In the genomic region with DNA sequence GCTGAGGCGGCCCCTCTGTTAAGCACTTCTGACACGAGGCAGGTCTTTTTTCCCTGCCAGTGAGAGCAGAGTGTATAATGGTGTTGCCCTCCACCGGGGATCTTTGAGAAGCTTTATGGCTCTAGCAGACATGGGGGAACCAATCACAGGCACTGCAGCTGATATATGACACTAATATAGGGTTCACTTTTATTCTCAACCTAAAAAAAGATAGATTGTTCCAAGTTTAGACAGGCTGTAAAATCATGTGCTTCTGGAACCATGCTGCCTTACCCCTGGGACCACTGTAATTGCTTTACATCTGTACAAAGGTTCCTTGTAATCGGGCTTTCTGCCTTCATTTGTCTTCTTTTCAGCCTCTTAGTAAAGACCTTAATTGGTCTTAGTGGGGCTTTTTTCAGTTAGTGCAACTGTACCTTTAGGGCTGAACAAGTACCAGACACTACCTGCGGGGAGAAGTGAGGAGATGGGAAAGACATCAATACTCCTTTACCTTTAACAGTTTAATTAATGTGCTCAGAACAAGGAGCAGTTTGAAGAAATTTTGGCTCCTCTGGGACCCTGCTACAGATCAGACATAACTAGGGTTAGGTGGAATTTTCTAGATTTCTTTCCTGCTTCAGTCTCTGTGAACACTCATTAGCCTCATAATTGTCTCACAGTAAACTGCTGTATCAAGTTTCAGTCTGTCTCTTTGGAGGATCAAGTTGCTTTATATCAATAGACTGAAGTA, we compare ENCODE assay signal across 20 cellular contexts.
A peak's percentile ranks its signal among the peaks of the same experiment; 100 is the strongest.
DNase-seq lines count a peak whose midpoint lies in the region; ATAC-seq and TF ChIP-seq lines count a peak whose summit lies in the region.
"Had no signal": no experiment of that assay in that cellular context is flagged by ENCODE, and none has a peak within 500 bp of the region (broad histone marks: within the 10 kb centered on the region; RNA-seq: fewer than 3 reads in every experiment).

No MANE protein-coding gene starts in this region.

- H3K9me3 ChIP-seq in BLaER1: 0 out of 2 replicates have a peak, but pooled peaks cover 5% of the 10 kb centered on the region
- no peaks in the 10 kb centered on the region for H3K9me3 ChIP-seq in HEK293 (ENCODE audit: control insufficient read depth, insufficient read depth, low read depth, low read length)
- H3K9me3 ChIP-seq in aorta (ENCODE audit: control insufficient read depth, low read length): no peaks in the 10 kb centered on the region
- H3K9me3 ChIP-seq: left ventricle myocardium inferior had no signal

- H3K4me1 Mint-ChIP-seq in effector memory CD8-positive, alpha-beta T cell (ENCODE audit: low read depth in 2 of 2): peaks cover 14% of the 10 kb centered on the region in 2 donors

- H3K36me3 ChIP-seq in BLaER1 (peaks cover 11% of the 10 kb centered on the region; the same call in 1 of the 2 replicates), HEK293 (ENCODE audit: control insufficient read depth in 2 of 2, insufficient read depth in 1 of 2, low read length in 2 of 2) (no peaks in the 10 kb centered on the region), aorta (ENCODE audit: control insufficient read depth in 1 of 2, insufficient read depth in 2 of 2, low read length in 1 of 2) (no peaks in the 10 kb centered on the region)
- H3K36me3 ChIP-seq: left ventricle myocardium inferior had no signal

- 86 to 95% methylated on average over 5 of the region's 5 CpGs for WGBS in aorta, 2 donors

- H3K4me3 Mint-ChIP-seq in effector memory CD8-positive, alpha-beta T cell: peak overlapping the region in 1 of 2 donors; percentile 35
- H3K4me3 Mint-ChIP-seq: activated naive CD8-positive, alpha-beta T cell treated with anti-CD3 and anti-CD28 coated beads, Interleukin-2, amount 10 ng/mL, durations not matched to agents 7 days and 5 days had no signal

- TF ChIP-seq CTCF in HEK293 (tag by site-specific recombination; IDR thresholded peaks at IDR 0.05) (no peak), GM20000 (IDR thresholded peaks at IDR 0.05; ENCODE audit: extremely low read depth, missing control alignments) (no peak)

- H3K27me3 Mint-ChIP-seq in effector memory CD8-positive, alpha-beta T cell: no peaks in the 10 kb centered on the region
- H3K27me3 Mint-ChIP-seq: activated naive CD8-positive, alpha-beta T cell treated with anti-CD3 and anti-CD28 coated beads, Interleukin-2, amount 10 ng/mL, durations not matched to agents 7 days and 5 days had no signal

- H3K4me3 ChIP-seq in BLaER1: peak overlapping the region; percentile 50
- no peak overlapping the region for H3K4me3 ChIP-seq in HEK293 (ENCODE audit: low read depth, low read length)
- no peak overlapping the region for H3K4me3 ChIP-seq in aorta (ENCODE audit: low read length in 2 of 2)
- H3K4me3 ChIP-seq: left ventricle myocardium inferior, SK-N-MC had no signal

- H3K4me2 ChIP-seq in BLaER1: peak overlapping the region; percentile 81

- no peaks in the 10 kb centered on the region for H3K27me3 ChIP-seq in BLaER1
- peaks cover 0 to 2% of the 10 kb centered on the region in 2 donors for H3K27me3 ChIP-seq in aorta (ENCODE audit: control insufficient read depth in 1 of 2, insufficient read depth in 2 of 2, low read length in 1 of 2)

- CTCF ChIA-PET in HEK293 (lab: Yijun Ruan, JAX): no interaction called here

- peak overlapping the region; percentile 67 for H3K27ac ChIP-seq in BLaER1
- H3K27ac ChIP-seq in HEK293 (ENCODE audit: extremely low read depth, low read depth, low read length): peak overlapping the region; percentile 89
- no peak overlapping the region for H3K27ac ChIP-seq in aorta (ENCODE audit: low read depth in 1 of 2, low read length in 2 of 2)
- H3K27ac ChIP-seq: epithelial cell of prostate, left ventricle myocardium inferior, SK-N-MC had no signal

- POLR2A ChIA-PET in HEK293 (lab: Yijun Ruan, JAX): no interaction called here

- ATAC-seq in effector memory CD8-positive, alpha-beta T cell (replicated peaks): no peak
- ATAC-seq in HG03280 (IDR thresholded peaks at IDR 0.05; ENCODE audit: unreplicated experiment) (no peak), aorta (ENCODE audit: low FRiP score) (no peak)
- ATAC-seq: right cardiac atrium had no signal

- H3K4me1 ChIP-seq in BLaER1 (peaks cover 56% of the 10 kb centered on the region), HEK293 (ENCODE audit: control insufficient read depth, insufficient read depth, low read length) (peaks cover 24% of the 10 kb centered on the region), aorta (ENCODE audit: control insufficient read depth in 1 of 2, insufficient read depth in 2 of 2, low read length in 2 of 2) (no peaks in the 10 kb centered on the region)

- peak overlapping the region; percentile 18 to 53 for H3K27ac Mint-ChIP-seq in effector memory CD8-positive, alpha-beta T cell

- intact Hi-C loops in aorta (cut with DNase I): no loop called here

- peaks cover 0 to 2% of the 10 kb centered on the region in 2 donors for H3K9me3 Mint-ChIP-seq in effector memory CD8-positive, alpha-beta T cell

- no peaks in the 10 kb centered on the region for H4K20me1 ChIP-seq in BLaER1

- no peaks in the 10 kb centered on the region for H3K36me3 Mint-ChIP-seq in effector memory CD8-positive, alpha-beta T cell (ENCODE audit: insufficient read depth)

- peak overlapping the region; percentile 56; the same call in 1 of the 2 replicates for H3K9ac ChIP-seq in BLaER1

- DNase-seq in NCI-H2227 treated with DMSO at 0.1 percent for 48 hours (lab: John Stamatoyannopoulos, UW): peak; percentile 75
- no peak for DNase-seq in effector memory CD8-positive, alpha-beta T cell
- DNase-seq in activated CD4-positive, alpha-beta T cell treated with anti-CD3 and anti-CD28 coated beads for 48 hours: no peak
- no peak for DNase-seq in aorta
- no peak for DNase-seq in GM20000 (ENCODE audit: low spot score)
- DNase-seq: activated CD8-positive, alpha-beta memory T cell treated with anti-CD3 and anti-CD28 coated beads, Interleukin-2, amount 50 U/mL, for 48 hours; activated naive CD8-positive, alpha-beta T cell treated with anti-CD3 and anti-CD28 coated beads, Interleukin-2, amount 10 ng/mL, durations not matched to agents 7 days and 5 days; cerebellar nuclear complex; GF-D8; H7; head of caudate nucleus; left ventricle myocardium inferior; right cardiac atrium; stimulated activated CD4-positive, alpha-beta T cell treated with anti-CD3 and anti-CD28 coated beads, Interleukin-4, amount 100 ng/mL, for 4 hours; stimulated activated naive CD4-positive, alpha-beta T cell treated with Interleukin-2 at 50 U/mL for 16 hours had no signal

TF ChIP-seq in HEK293, 187 proteins besides CTCF, POLR2A, EP300 and RAD21 (continues in another document):
- peak; percentile 98 for TF ChIP-seq ZBTB8A (tag by site-specific recombination; IDR thresholded peaks at IDR 0.05)
- peak; percentile 78 for TF ChIP-seq ZNF350 (tag by site-specific recombination; IDR thresholded peaks at IDR 0.05)
- peak; percentile 49 for TF ChIP-seq SP2 (tag by site-specific recombination; IDR thresholded peaks at IDR 0.05)
- TF ChIP-seq, protein P1, sequence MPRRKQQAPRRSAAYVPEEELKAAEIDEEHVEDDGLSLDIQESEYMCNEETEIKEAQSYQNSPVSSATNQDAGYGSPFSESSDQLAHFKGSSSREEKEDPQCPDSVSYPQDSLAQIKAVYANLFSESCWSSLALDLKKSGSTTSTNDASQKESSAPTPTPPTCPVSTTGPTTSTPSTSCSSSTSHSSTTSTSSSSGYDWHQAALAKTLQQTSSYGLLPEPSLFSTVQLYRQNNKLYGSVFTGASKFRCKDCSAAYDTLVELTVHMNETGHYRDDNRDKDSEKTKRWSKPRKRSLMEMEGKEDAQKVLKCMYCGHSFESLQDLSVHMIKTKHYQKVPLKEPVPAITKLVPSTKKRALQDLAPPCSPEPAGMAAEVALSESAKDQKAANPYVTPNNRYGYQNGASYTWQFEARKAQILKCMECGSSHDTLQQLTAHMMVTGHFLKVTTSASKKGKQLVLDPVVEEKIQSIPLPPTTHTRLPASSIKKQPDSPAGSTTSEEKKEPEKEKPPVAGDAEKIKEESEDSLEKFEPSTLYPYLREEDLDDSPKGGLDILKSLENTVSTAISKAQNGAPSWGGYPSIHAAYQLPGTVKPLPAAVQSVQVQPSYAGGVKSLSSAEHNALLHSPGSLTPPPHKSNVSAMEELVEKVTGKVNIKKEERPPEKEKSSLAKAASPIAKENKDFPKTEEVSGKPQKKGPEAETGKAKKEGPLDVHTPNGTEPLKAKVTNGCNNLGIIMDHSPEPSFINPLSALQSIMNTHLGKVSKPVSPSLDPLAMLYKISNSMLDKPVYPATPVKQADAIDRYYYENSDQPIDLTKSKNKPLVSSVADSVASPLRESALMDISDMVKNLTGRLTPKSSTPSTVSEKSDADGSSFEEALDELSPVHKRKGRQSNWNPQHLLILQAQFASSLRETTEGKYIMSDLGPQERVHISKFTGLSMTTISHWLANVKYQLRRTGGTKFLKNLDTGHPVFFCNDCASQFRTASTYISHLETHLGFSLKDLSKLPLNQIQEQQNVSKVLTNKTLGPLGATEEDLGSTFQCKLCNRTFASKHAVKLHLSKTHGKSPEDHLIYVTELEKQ (tag by site-specific recombination; IDR thresholded peaks at IDR 0.05; ENCODE audit: borderline replicate concordance): peak; percentile 39
- peak; percentile 61 for TF ChIP-seq ZSCAN30 (tag by site-specific recombination; IDR thresholded peaks at IDR 0.05)
- TF ChIP-seq MZF1 (tag by site-specific recombination; IDR thresholded peaks at IDR 0.05; ENCODE audit: borderline replicate concordance): peak; percentile 64; the same call in 1 of the 2 replicates
- peak; percentile 89 for TF ChIP-seq FEZF1 (tag by site-specific recombination; IDR thresholded peaks at IDR 0.05)
- TF ChIP-seq, protein P2, sequence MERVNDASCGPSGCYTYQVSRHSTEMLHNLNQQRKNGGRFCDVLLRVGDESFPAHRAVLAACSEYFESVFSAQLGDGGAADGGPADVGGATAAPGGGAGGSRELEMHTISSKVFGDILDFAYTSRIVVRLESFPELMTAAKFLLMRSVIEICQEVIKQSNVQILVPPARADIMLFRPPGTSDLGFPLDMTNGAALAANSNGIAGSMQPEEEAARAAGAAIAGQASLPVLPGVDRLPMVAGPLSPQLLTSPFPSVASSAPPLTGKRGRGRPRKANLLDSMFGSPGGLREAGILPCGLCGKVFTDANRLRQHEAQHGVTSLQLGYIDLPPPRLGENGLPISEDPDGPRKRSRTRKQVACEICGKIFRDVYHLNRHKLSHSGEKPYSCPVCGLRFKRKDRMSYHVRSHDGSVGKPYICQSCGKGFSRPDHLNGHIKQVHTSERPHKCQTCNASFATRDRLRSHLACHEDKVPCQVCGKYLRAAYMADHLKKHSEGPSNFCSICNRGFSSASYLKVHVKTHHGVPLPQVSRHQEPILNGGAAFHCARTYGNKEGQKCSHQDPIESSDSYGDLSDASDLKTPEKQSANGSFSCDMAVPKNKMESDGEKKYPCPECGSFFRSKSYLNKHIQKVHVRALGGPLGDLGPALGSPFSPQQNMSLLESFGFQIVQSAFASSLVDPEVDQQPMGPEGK (tag by site-specific recombination; IDR thresholded peaks at IDR 0.05): 0 out of 2 replicates have a peak, but pooled peaks have one; percentile 10
- TF ChIP-seq ZNF658 (tag by site-specific recombination; IDR thresholded peaks at IDR 0.05): no peak
- peak; percentile 9; the same call in 1 of the 2 replicates for TF ChIP-seq TRIM28 (IDR thresholded peaks at IDR 0.05; ENCODE audit: borderline replicate concordance, low read length)
- TF ChIP-seq ZNF23 (tag by site-specific recombination; IDR thresholded peaks at IDR 0.05; ENCODE audit: borderline replicate concordance): no peak

Comparison
In these comparisons a context has a peak if more than half of its experiments do, and no peak if none do; other contexts are left out.
1. H3K27ac ChIP-seq: peak in BLaER1 (single experiment) and HEK293 (single experiment); none in aorta (0 of 2).